Comparison of ENCODE assay signal across 16 cellular contexts in the genomic region with DNA sequence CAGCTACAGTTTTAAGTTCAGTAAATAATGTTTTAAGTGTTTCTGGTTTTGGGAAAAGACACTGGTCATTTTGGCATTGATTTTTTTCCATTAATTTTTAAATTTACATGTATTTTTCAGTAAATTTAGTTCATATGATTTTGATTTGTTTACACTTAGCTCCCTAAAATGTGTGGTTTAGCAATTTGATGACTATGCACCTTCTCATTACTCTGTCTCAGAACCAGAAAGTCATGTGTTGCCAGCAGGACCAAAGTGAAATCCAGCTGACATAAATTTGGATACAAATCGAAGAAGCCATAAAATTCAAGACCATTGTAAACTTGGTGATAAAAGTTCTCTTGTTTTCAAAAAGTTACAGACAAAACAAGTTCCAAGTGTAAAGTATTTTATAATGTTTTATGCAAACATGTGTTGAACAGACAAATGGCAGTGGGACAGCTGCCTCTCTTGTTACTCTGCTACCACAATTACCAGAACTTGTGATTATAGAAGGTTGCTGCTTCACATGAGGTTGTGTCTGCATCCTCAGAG.
DNase-seq lines count a peak whose midpoint lies in the region; ATAC-seq and TF ChIP-seq lines count a peak whose summit lies in the region.
"Had no signal": no experiment of that assay in that cellular context is flagged by ENCODE, and none has a peak within 500 bp of the region (broad histone marks: within the 10 kb centered on the region; RNA-seq: fewer than 3 reads in every experiment).

No MANE protein-coding gene starts in this region.

- H3K4ac ChIP-seq in IMR-90 (ENCODE audit: low read depth, low read length): no peak overlapping the region

- no peak overlapping the region for H3K23ac ChIP-seq in IMR-90 (ENCODE audit: low read depth, low read length)

- CTCF ChIA-PET in BJ (lab: Yijun Ruan, JAX) (interaction anchor here (0.7 kb wide), 1 partner anchor 22 kb away, joined by 3 read pairs; no protein-coding TSS in a partner anchor), IMR-90 (lab: Yijun Ruan, JAX) (interaction anchor here (0.7 kb wide), 1 partner anchor 19 kb away, joined by 3 read pairs; no protein-coding TSS in a partner anchor)

- no peak overlapping the region for H2BK15ac ChIP-seq in IMR-90 (ENCODE audit: low read depth, low read length)

- H3K9me3 Mint-ChIP-seq in nephron: peaks cover 2% of the 10 kb centered on the region
- H3K9me3 Mint-ChIP-seq in stimulated activated memory B cell treated with anti-CD40 and anti-IgM and Interleukin-4, amounts not matched to agents 10 μg/mL and 1 μg/mL and 100 μg/mL, for 72 hours: no peaks in the 10 kb centered on the region

- no peak overlapping the region for H3K4me2 ChIP-seq in IMR-90 (ENCODE audit: low read depth, low read length)
- H3K4me2 ChIP-seq: BLaER1 treated with 17β-estradiol and CSF1 and Interleukin-3, amounts not matched to agents 10 nM and 100 nM had no signal

- H2BK5ac ChIP-seq in IMR-90 (ENCODE audit: low read depth, low read length, poor library complexity, severe bottlenecking): no peak overlapping the region

- BruUV-seq in IMR-90 (replicated peaks; lab: Mats Ljungman, UMichigan): no TSS peak

- no peaks in the 10 kb centered on the region for H4K20me1 ChIP-seq in IMR-90 (ENCODE audit: insufficient read depth, low read length)
- H4K20me1 ChIP-seq: BLaER1 treated with 17β-estradiol and CSF1 and Interleukin-3, amounts not matched to agents 10 nM and 100 nM had no signal

- H2BK20ac ChIP-seq in IMR-90 (ENCODE audit: low read depth, low read length): no peak overlapping the region

- dilution Hi-C loops in IMR-90 (cut with HindIII; ENCODE audit: low sequenced_read_pairs, unreplicated experiment): no loop called here

- no peak for TF ChIP-seq POLR2A in IMR-90 (IDR thresholded peaks at IDR 0.05; ENCODE audit: low read depth, low read length)

- TF ChIP-seq RAD21 in IMR-90 (IDR thresholded peaks at IDR 0.05; ENCODE audit: low read length): no peak

- intact Hi-C loops in IMR-90 (cut with micrococcal nuclease): no loop called here

- H2BK120ac ChIP-seq in IMR-90 (ENCODE audit: low read depth, low read length): no peak overlapping the region

- no peak overlapping the region for H3K27ac ChIP-seq in IMR-90 (ENCODE audit: insufficient read depth, low read length)
- peak overlapping the region; percentile 24 for H3K27ac ChIP-seq in cingulate gyrus (ENCODE audit: low read depth, low read length)
- H3K27ac ChIP-seq: BLaER1 treated with 17β-estradiol and CSF1 and Interleukin-3, amounts not matched to agents 10 nM and 100 nM had no signal

- H3K36me3 Mint-ChIP-seq in nephron (ENCODE audit: low read depth): no peaks in the 10 kb centered on the region
- no peaks in the 10 kb centered on the region for H3K36me3 Mint-ChIP-seq in stimulated activated memory B cell treated with anti-CD40 and anti-IgM and Interleukin-4, amounts not matched to agents 10 μg/mL and 1 μg/mL and 100 μg/mL, for 72 hours

- WGBS in IMR-90 (ENCODE audit: extremely low coverage in 2 of 2, insufficient read length in 1 of 2), 2 experiments: no CpG with 5 or more reads among the region's 1 CpG

- in situ Hi-C loops in IMR-90 (cut with MboI; ENCODE audit: low sequenced_read_pairs): no loop called here

- no peak overlapping the region for H2AFZ ChIP-seq in IMR-90 (replicated peaks; ENCODE audit: low read length, poor library complexity)

- H3K4me3 ChIP-seq in BJ (ENCODE audit: low read depth, low read length) (no peak overlapping the region), IMR-90 (ENCODE audit: insufficient read depth, low read depth, low read length) (no peak overlapping the region)
- H3K4me3 ChIP-seq: BLaER1 treated with 17β-estradiol and CSF1 and Interleukin-3, amounts not matched to agents 10 nM and 100 nM; K562; MG63 had no signal

- H3K18ac ChIP-seq in IMR-90 (ENCODE audit: low read depth, low read length): peak overlapping the region; percentile 83; the same call in 1 of the 2 replicates

- peak; percentile 15 for DNase-seq in BJ (ENCODE audit: low read depth)
- DNase-seq in IMR-90: no peak
- DNase-seq in NCI-H774 (lab: John Stamatoyannopoulos, UW): no peak
- DNase-seq: MG63, NCI-H1092 treated with DMSO at 0.1 percent for 48 hours, NCI-H1694, NCI-H2107, NCI-H226, NCI-H526 treated with DMSO at 0.1 percent for 48 hours, PC-3 had no signal

- H3K4me3 Mint-ChIP-seq in nephron: no peak overlapping the region
- H3K4me3 Mint-ChIP-seq in stimulated activated memory B cell treated with anti-CD40 and anti-IgM and Interleukin-4, amounts not matched to agents 10 μg/mL and 1 μg/mL and 100 μg/mL, for 72 hours: no peak overlapping the region

- H4K5ac ChIP-seq in IMR-90 (ENCODE audit: low read depth, low read length): no peak overlapping the region

- H3K36me3 ChIP-seq in BJ (ENCODE audit: control insufficient read depth, insufficient read depth, low read length) (no peaks in the 10 kb centered on the region), IMR-90 (ENCODE audit: control insufficient read depth, insufficient read depth, low read length) (no peaks in the 10 kb centered on the region)
- H3K36me3 ChIP-seq: BLaER1 treated with 17β-estradiol and CSF1 and Interleukin-3, amounts not matched to agents 10 nM and 100 nM; MG63 had no signal

- no peaks in the 10 kb centered on the region for H3K79me1 ChIP-seq in IMR-90 (ENCODE audit: low read depth in 1 of 2, low read length in 2 of 2)

- H3K27me3 Mint-ChIP-seq in nephron (ENCODE audit: low read depth): no peaks in the 10 kb centered on the region
- H3K27me3 Mint-ChIP-seq in stimulated activated memory B cell treated with anti-CD40 and anti-IgM and Interleukin-4, amounts not matched to agents 10 μg/mL and 1 μg/mL and 100 μg/mL, for 72 hours: no peaks in the 10 kb centered on the region

- peaks cover 4% of the 10 kb centered on the region; the same call in 1 of the 2 replicates for H3K4me1 ChIP-seq in IMR-90 (ENCODE audit: control insufficient read depth, insufficient read depth, low read length)
- H3K4me1 ChIP-seq: BLaER1 treated with 17β-estradiol and CSF1 and Interleukin-3, amounts not matched to agents 10 nM and 100 nM had no signal

- no peaks in the 10 kb centered on the region for H3K9me3 ChIP-seq in IMR-90 (ENCODE audit: control insufficient read depth, insufficient read depth, low read length)
- H3K9me3 ChIP-seq: BLaER1 treated with 17β-estradiol and CSF1 and Interleukin-3, amounts not matched to agents 10 nM and 100 nM; MG63 had no signal

- H4K91ac ChIP-seq in IMR-90 (ENCODE audit: insufficient read depth, low read depth, low read length): no peak overlapping the region

- no peak for TF ChIP-seq CTCF in BJ (IDR thresholded peaks at IDR 0.05; ENCODE audit: insufficient read depth, low read depth, low read length)
- no peak for TF ChIP-seq CTCF in IMR-90 (conservative IDR thresholded peaks at IDR 0.05; ENCODE audit: low read depth, low read length)
- no peak for TF ChIP-seq CTCF in nephron (IDR thresholded peaks at IDR 0.05; ENCODE audit: unreplicated experiment in 3 of 3)

- H3K9ac ChIP-seq in IMR-90 (ENCODE audit: low read depth, low read length): no peak overlapping the region
- H3K9ac ChIP-seq: BLaER1 treated with 17β-estradiol and CSF1 and Interleukin-3, amounts not matched to agents 10 nM and 100 nM had no signal

- H4K8ac ChIP-seq in IMR-90 (ENCODE audit: low read depth in 2 of 2, low read length in 2 of 2): no peak overlapping the region

- H3K4me1 Mint-ChIP-seq in nephron: peaks cover 20% of the 10 kb centered on the region
- no peaks in the 10 kb centered on the region for H3K4me1 Mint-ChIP-seq in stimulated activated memory B cell treated with anti-CD40 and anti-IgM and Interleukin-4, amounts not matched to agents 10 μg/mL and 1 μg/mL and 100 μg/mL, for 72 hours

- H3K27ac Mint-ChIP-seq in nephron: peak overlapping the region; percentile 26 to 79 (median 39)
- no peak overlapping the region for H3K27ac Mint-ChIP-seq in stimulated activated memory B cell treated with anti-CD40 and anti-IgM and Interleukin-4, amounts not matched to agents 10 μg/mL and 1 μg/mL and 100 μg/mL, for 72 hours

- H2AK9ac ChIP-seq in IMR-90 (replicated peaks; ENCODE audit: low read depth, low read length, poor library complexity): no peak overlapping the region

- no peak for ATAC-seq in IMR-90 (ENCODE audit: low read depth)
- no peak for ATAC-seq in GM21528 (IDR thresholded peaks at IDR 0.05; ENCODE audit: low FRiP score, unreplicated experiment)
- ATAC-seq in stimulated activated memory B cell treated with anti-CD40 and anti-IgM and Interleukin-4, amounts not matched to agents 10 μg/mL and 1 μg/mL and 100 μg/mL, for 72 hours: no peak
- ATAC-seq: K562, PC-3 had no signal

- H3K27me3 ChIP-seq in BJ (ENCODE audit: control insufficient read depth, insufficient read depth, low read length): no peaks in the 10 kb centered on the region
- no peaks in the 10 kb centered on the region for H3K27me3 ChIP-seq in IMR-90 (ENCODE audit: control insufficient read depth, insufficient read depth, low read length)
- H3K27me3 ChIP-seq: BLaER1 treated with 17β-estradiol and CSF1 and Interleukin-3, amounts not matched to agents 10 nM and 100 nM; MG63 had no signal

- no peak overlapping the region for H2AK5ac ChIP-seq in IMR-90 (ENCODE audit: low read depth, low read length)

- 0 out of 2 replicates have a peak overlapping the region, but pooled peaks have one; percentile 31 for H3K14ac ChIP-seq in IMR-90 (replicated peaks; ENCODE audit: low read depth, low read length)

- H3K56ac ChIP-seq in IMR-90 (ENCODE audit: extremely low read depth, insufficient read depth, low read length): no peak overlapping the region

- H3K9me1 ChIP-seq in IMR-90 (ENCODE audit: insufficient read depth, low read length): no peaks in the 10 kb centered on the region

- POLR2A ChIA-PET in BJ (lab: Charles Lee): no interaction called here
- POLR2A ChIA-PET in IMR-90 (lab: Charles Lee; ENCODE audit: unreplicated experiment): no interaction called here

TF ChIP-seq in IMR-90, 13 proteins besides CTCF, POLR2A, EP300 and RAD21:
- peak; percentile 51 for TF ChIP-seq MAFK (IDR thresholded peaks at IDR 0.05; ENCODE audit: low read depth, low read length)
- no peak for TF ChIP-seq RCOR1 (IDR thresholded peaks at IDR 0.05; ENCODE audit: insufficient replicate concordance, low read length)
- TF ChIP-seq, protein P1, sequence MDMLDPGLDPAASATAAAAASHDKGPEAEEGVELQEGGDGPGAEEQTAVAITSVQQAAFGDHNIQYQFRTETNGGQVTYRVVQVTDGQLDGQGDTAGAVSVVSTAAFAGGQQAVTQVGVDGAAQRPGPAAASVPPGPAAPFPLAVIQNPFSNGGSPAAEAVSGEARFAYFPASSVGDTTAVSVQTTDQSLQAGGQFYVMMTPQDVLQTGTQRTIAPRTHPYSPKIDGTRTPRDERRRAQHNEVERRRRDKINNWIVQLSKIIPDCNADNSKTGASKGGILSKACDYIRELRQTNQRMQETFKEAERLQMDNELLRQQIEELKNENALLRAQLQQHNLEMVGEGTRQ (IDR thresholded peaks at IDR 0.05; ENCODE audit: low read depth, low read length): no peak
- no peak for TF ChIP-seq CEBPB (IDR thresholded peaks at IDR 0.05; ENCODE audit: low read depth, low read length)
- TF ChIP-seq MXI1 (IDR thresholded peaks at IDR 0.05; ENCODE audit: borderline replicate concordance, low read depth, low read length): no peak
- TF ChIP-seq RFX5 (IDR thresholded peaks at IDR 0.05; ENCODE audit: low read depth, low read length): no peak
- TF ChIP-seq SMC3 (IDR thresholded peaks at IDR 0.05; ENCODE audit: low read depth, low read length): no peak
TF ChIP-seq in IMR-90: peak in this region for 1.
